Comparison of ENCODE assay signal across 8 cellular contexts in genomic region chr11:45917623-45918330, GRCh38. TPM values are rescaled to one million over a fixed set of nuclear protein-coding genes. Genes with fewer than 3 reads are reported as not detected.
DNase-seq lines count a peak whose midpoint lies in the region; ATAC-seq, FAIRE-seq and TF ChIP-seq lines count a peak whose summit lies in the region.

Gene PEX16 (minus strand): TSS chr11:45917877. CDS start chr11:45917811, 66 bp downstream.

- H3K9me2 ChIP-seq in hepatocyte (replicated peaks; ENCODE audit: insufficient read depth): no peaks in the 10 kb centered on the region

- H3K27me3 ChIP-seq in hepatocyte: peaks cover under 1% of the 10 kb centered on the region

- FAIRE-seq in GM18507 (lab: Jason Lieb, UNC): peak; percentile 94

- H3K4me1 ChIP-seq in hepatocyte (ENCODE audit: insufficient read depth): peaks cover 12% of the 10 kb centered on the region

- peaks cover 12% of the 10 kb centered on the region for H3K79me2 ChIP-seq in hepatocyte

- no peaks in the 10 kb centered on the region for H3K36me3 ChIP-seq in hepatocyte (replicated peaks; ENCODE audit: insufficient read depth, low read depth)

- no peaks in the 10 kb centered on the region for H3K9me3 ChIP-seq in hepatocyte (ENCODE audit: low read depth)

- no peaks in the 10 kb centered on the region for H4K20me1 ChIP-seq in hepatocyte (ENCODE audit: insufficient read depth, poor library complexity, severe bottlenecking)

- WGBS in hepatocyte (ENCODE audit: low lambda C conversion rate, missing lambda C conversion rate): under 1% methylated on average over 45 of the region's 45 CpGs

- peak within 1 kb of the TSS; percentile 94 for H3K4me3 ChIP-seq in astrocyte of the cerebellum (ENCODE audit: low read depth, low read length)
- H3K4me3 ChIP-seq in hepatocyte: peak within 1 kb of the TSS; percentile 58

- in situ Hi-C loops in astrocyte of the cerebellum (cut with HindIII; ENCODE audit: low sequenced_read_pairs): no loop called here

- H3K4me2 ChIP-seq in hepatocyte: peak within 1 kb of the TSS; percentile 82

- peak; percentile 99 for DNase-seq in GM18507 (ENCODE audit: extremely low spot score, insufficient read length, low read depth)
- peak; percentile 97 for DNase-seq in NCI-H2029 treated with DMSO at 0.1 percent for 48 hours (lab: John Stamatoyannopoulos, UW)
- DNase-seq in T-helper 9 cell: peak; percentile 89
- DNase-seq in astrocyte of the cerebellum (ENCODE audit: low read depth): peak; percentile 100
- DNase-seq in hepatocyte (ENCODE audit: low spot score): peak; percentile 99
- DNase-seq in renal cortical epithelial cell (ENCODE audit: low read depth): peak; percentile 98
- no peak for DNase-seq in cortex of kidney (lab: John Stamatoyannopoulos, UW)

- peak; percentile 91 for ATAC-seq in HG02981 (IDR thresholded peaks at IDR 0.05; ENCODE audit: unreplicated experiment)

- TF ChIP-seq CTCF in astrocyte of the cerebellum (IDR thresholded peaks at IDR 0.05; ENCODE audit: low read depth, low read length, missing control alignments) (no peak), hepatocyte (IDR thresholded peaks at IDR 0.05; ENCODE audit: poor library complexity) (no peak)

- H3K27ac ChIP-seq in hepatocyte: peak within 1 kb of the TSS; percentile 60

- H2AFZ ChIP-seq in hepatocyte: peak within 1 kb of the TSS; percentile 39

RNA-seq across cellular contexts. Expression of gene PEX16, which starts in this region (rescaled TPM):
- total RNA-seq in hepatocyte (20.3 and 28.0 TPM in 2 replicates), renal cortical epithelial cell (19.5 and 28.7 TPM in 2 replicates)
- polyA plus RNA-seq in hepatocyte: 32.8 and 37.3 TPM in 2 replicates
